In the genomic region with DNA sequence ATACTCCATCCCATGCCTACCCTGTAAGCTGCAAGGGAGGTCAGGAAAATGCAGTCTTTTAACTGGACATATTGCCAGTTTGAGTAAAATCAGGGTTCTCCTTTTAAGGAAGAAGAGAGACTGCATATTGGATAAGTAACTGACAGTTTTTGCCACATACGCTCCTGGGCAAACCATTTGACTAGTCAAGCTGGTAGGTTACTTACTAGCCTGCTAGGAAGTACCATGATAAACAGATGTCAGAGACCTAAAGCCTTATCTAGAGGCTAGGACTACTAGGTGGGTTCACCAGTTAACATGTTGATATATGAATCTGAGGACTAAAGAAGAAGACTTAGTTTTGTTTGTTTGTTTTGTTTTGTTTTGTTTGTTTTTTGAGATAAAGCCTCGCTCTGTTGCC, we compare ENCODE assay signal across 17 cellular contexts. TPM values are rescaled to one million over a fixed set of nuclear protein-coding genes. Genes with fewer than 3 reads are reported as not detected.
A peak's percentile ranks its signal among the peaks of the same experiment; 100 is the strongest.
DNase-seq lines count a peak whose midpoint lies in the region; ATAC-seq and TF ChIP-seq lines count a peak whose summit lies in the region.
"Had no signal": no experiment of that assay in that cellular context is flagged by ENCODE, and none has a peak within 500 bp of the region (broad histone marks: within the 10 kb centered on the region; RNA-seq: fewer than 3 reads in every experiment).

No MANE protein-coding gene starts in this region.

- H3K4me1 ChIP-seq in CD8-positive, alpha-beta memory T cell (ENCODE audit: insufficient read depth, low read length): peaks cover 29% of the 10 kb centered on the region
- peaks cover 22 to 63% (median 48%) of the 10 kb centered on the region in 4 donors for H3K4me1 ChIP-seq in esophagus muscularis mucosa

- peak overlapping the region in 5 of 8 donors; percentile 13 to 39 (median 17) for H3K27ac Mint-ChIP-seq in CD8-positive, alpha-beta memory T cell
- H3K27ac Mint-ChIP-seq in activated T-helper 17 cell treated with anti-CD3 and anti-CD28 coated beads, Interleukin-2, amount 50 U/mL, for 72 hours: peak overlapping the region; percentile 56
- H3K27ac Mint-ChIP-seq: B cell; CD4-positive, CD25-positive, alpha-beta regulatory T cell; H9 had no signal

- ATAC-seq in activated T-helper 17 cell treated with anti-CD3 and anti-CD28 coated beads, Interleukin-2, amount 50 U/mL, for 72 hours (replicated peaks): no peak
- ATAC-seq in GM21529 (IDR thresholded peaks at IDR 0.05; ENCODE audit: unreplicated experiment): no peak

- no peaks in the 10 kb centered on the region for H3K27me3 ChIP-seq in CD8-positive, alpha-beta memory T cell (ENCODE audit: insufficient read depth, low read length, poor library complexity, severe bottlenecking)
- H3K27me3 ChIP-seq in esophagus muscularis mucosa: no peaks in the 10 kb centered on the region
- H3K27me3 ChIP-seq: BLaER1 treated with 17β-estradiol and CSF1 and Interleukin-3, amounts not matched to agents 10 nM and 100 nM had no signal

- no peaks in the 10 kb centered on the region for H3K9me3 Mint-ChIP-seq in CD8-positive, alpha-beta memory T cell
- no peaks in the 10 kb centered on the region for H3K9me3 Mint-ChIP-seq in activated T-helper 17 cell treated with anti-CD3 and anti-CD28 coated beads, Interleukin-2, amount 50 U/mL, for 72 hours
- H3K9me3 Mint-ChIP-seq: CD4-positive, CD25-positive, alpha-beta regulatory T cell; H9 had no signal

- CTCF ChIA-PET in CD8-positive, alpha-beta memory T cell (lab: Charles Lee): interaction anchor here (1.0 to 1.6 kb wide), 3 partner anchors 32 to 68 kb away, joined by 3 to 4 read pairs (median 3); partner anchors contain the start of genes EEIG2 and HENMT1
- CTCF ChIA-PET in GM10248 (lab: Yijun Ruan, JAX): interaction anchor here (1.0 to 1.3 kb wide), 2 partner anchors 15 to 32 kb away, joined by 3 to 6 read pairs; no protein-coding TSS in a partner anchor

- no peak overlapping the region for H3K4me3 Mint-ChIP-seq in CD8-positive, alpha-beta memory T cell
- H3K4me3 Mint-ChIP-seq in activated T-helper 17 cell treated with anti-CD3 and anti-CD28 coated beads, Interleukin-2, amount 50 U/mL, for 72 hours: no peak overlapping the region
- H3K4me3 Mint-ChIP-seq: B cell; CD4-positive, CD25-positive, alpha-beta regulatory T cell; H9 had no signal

- H3K4me3 ChIP-seq in CD8-positive, alpha-beta memory T cell (ENCODE audit: low read length): no peak overlapping the region
- H3K4me3 ChIP-seq in esophagus muscularis mucosa: no peak overlapping the region
- H3K4me3 ChIP-seq: BLaER1 treated with 17β-estradiol and CSF1 and Interleukin-3, amounts not matched to agents 10 nM and 100 nM had no signal

- no peaks in the 10 kb centered on the region for H3K27me3 Mint-ChIP-seq in CD8-positive, alpha-beta memory T cell
- no peaks in the 10 kb centered on the region for H3K27me3 Mint-ChIP-seq in activated T-helper 17 cell treated with anti-CD3 and anti-CD28 coated beads, Interleukin-2, amount 50 U/mL, for 72 hours
- H3K27me3 Mint-ChIP-seq: B cell; CD4-positive, CD25-positive, alpha-beta regulatory T cell had no signal

- H3K36me3 Mint-ChIP-seq in CD8-positive, alpha-beta memory T cell: peaks cover 0 to 8% (median 4%) of the 10 kb centered on the region in 3 donors
- no peaks in the 10 kb centered on the region for H3K36me3 Mint-ChIP-seq in activated T-helper 17 cell treated with anti-CD3 and anti-CD28 coated beads, Interleukin-2, amount 50 U/mL, for 72 hours (ENCODE audit: low read depth)

- intact Hi-C loops in esophagus muscularis mucosa (cut with DNase I): no loop called here

- H3K9me3 ChIP-seq in CD8-positive, alpha-beta memory T cell (ENCODE audit: low read length): no peaks in the 10 kb centered on the region
- H3K9me3 ChIP-seq in esophagus muscularis mucosa: no peaks in the 10 kb centered on the region

- no peaks in the 10 kb centered on the region for H3K36me3 ChIP-seq in CD8-positive, alpha-beta memory T cell (ENCODE audit: insufficient read depth, low read length)
- no peaks in the 10 kb centered on the region for H3K36me3 ChIP-seq in esophagus muscularis mucosa

- no peak for TF ChIP-seq POLR2A in esophagus muscularis mucosa (IDR thresholded peaks at IDR 0.05; ENCODE audit: low read depth)

- no peak for TF ChIP-seq EP300 in esophagus muscularis mucosa (IDR thresholded peaks at IDR 0.05)

- DNase-seq in CD8-positive, alpha-beta memory T cell: no peak
- DNase-seq in esophagus muscularis mucosa (ENCODE audit: extremely low spot score): no peak
- DNase-seq in GM10248 (ENCODE audit: extremely low spot score): no peak
- DNase-seq in T-helper 1 cell: no peak
- no peak for DNase-seq in Kasumi-1 (lab: John Stamatoyannopoulos, UW)
- DNase-seq: 8988T; CD4-positive, CD25-positive, alpha-beta regulatory T cell; DMS153; DMS79; GDM1; H9; IMR-90; KBM-7 had no signal

- peaks cover 24 to 64% (median 37%) of the 10 kb centered on the region in 3 donors for H3K4me1 Mint-ChIP-seq in CD8-positive, alpha-beta memory T cell
- H3K4me1 Mint-ChIP-seq in activated T-helper 17 cell treated with anti-CD3 and anti-CD28 coated beads, Interleukin-2, amount 50 U/mL, for 72 hours: peaks cover 24% of the 10 kb centered on the region

- POLR2A ChIA-PET in CD8-positive, alpha-beta memory T cell (lab: Charles Lee): no interaction called here
- POLR2A ChIA-PET in GM10248 (lab: Yijun Ruan, JAX): no interaction called here

- no peak overlapping the region for H3K27ac ChIP-seq in CD8-positive, alpha-beta memory T cell (ENCODE audit: low read depth, low read length)
- H3K27ac ChIP-seq in esophagus muscularis mucosa (replicated peaks in 1 of 4): peak overlapping the region; percentile 10 to 58 (median 38)

- 93% methylated on average over 2 of the region's 2 CpGs for WGBS in esophagus muscularis mucosa

- no peak for TF ChIP-seq CTCF in esophagus muscularis mucosa (IDR thresholded peaks at IDR 0.05)
- no peak for TF ChIP-seq CTCF in GM10248 (IDR thresholded peaks at IDR 0.05; ENCODE audit: control extremely low read depth, extremely low read depth, low read depth, missing control alignments)

RNA-seq across cellular contexts. Expression of gene EEIG2, which starts 33.5 kb away (rescaled TPM):
- 10 to 100 TPM; 19.4 to 21.0 TPM for total RNA-seq in CD8-positive, alpha-beta memory T cell
- 2.1 TPM for polyA plus RNA-seq in CD8-positive, alpha-beta memory T cell
- 1 to 10 TPM; 6.7 to 7.0 TPM for total RNA-seq in activated T-helper 17 cell treated with anti-CD3 and anti-CD28 coated beads, Interleukin-2, amount 50 U/mL, for 72 hours
- 10 to 100 TPM; 11.6 to 17.2 (median 14.4) TPM for total RNA-seq in esophagus muscularis mucosa
